21 cellular contexts compared by ENCODE assay signal in genomic region chr2:110977388-110977787, GRCh38.
"Had no signal": no experiment of that assay in that cellular context is flagged by ENCODE, and none has a peak within 500 bp of the region (broad histone marks: within the 10 kb centered on the region; RNA-seq: fewer than 3 reads in every experiment).

No MANE protein-coding gene starts in this region.

- H3K27me3 Mint-ChIP-seq: activated naive CD8-positive, alpha-beta T cell treated with anti-CD3 and anti-CD28 coated beads for 36 hours had no signal

- H3K36me3 Mint-ChIP-seq: activated CD4-positive, alpha-beta memory T cell treated with anti-CD3 and anti-CD28 coated beads for 36 hours; activated naive CD4-positive, alpha-beta T cell treated with anti-CD3 and anti-CD28 coated beads, Interleukin-2, amount 10 ng/mL, durations not matched to agents 7 days and 5 days; activated naive CD8-positive, alpha-beta T cell treated with anti-CD3 and anti-CD28 coated beads for 36 hours had no signal

- H3K4me3 Mint-ChIP-seq: activated CD4-positive, alpha-beta memory T cell treated with anti-CD3 and anti-CD28 coated beads for 36 hours; activated CD4-positive, alpha-beta T cell treated with anti-CD3 and anti-CD28 coated beads, Interleukin-2, amount 10 ng/mL, durations not matched to agents 7 days and 5 days; activated naive CD4-positive, alpha-beta T cell treated with anti-CD3 and anti-CD28 coated beads, Interleukin-2, amount 10 ng/mL, durations not matched to agents 7 days and 5 days; activated naive CD8-positive, alpha-beta T cell treated with anti-CD3 and anti-CD28 coated beads for 36 hours; activated T-cell treated with anti-CD3 and anti-CD28 coated beads, Interleukin-2, amount 50 U/mL, for 4 hours; T-helper 1 cell treated with Interleukin-12 subunit alpha and Interleukin-12 subunit beta and Interleukin-4 antibody, amounts not matched to agents 30 μg/mL and 1 μg/mL, for 36 hours had no signal

- H3K27ac Mint-ChIP-seq: activated CD4-positive, alpha-beta memory T cell treated with anti-CD3 and anti-CD28 coated beads for 36 hours; activated CD4-positive, alpha-beta T cell treated with anti-CD3 and anti-CD28 coated beads, Interleukin-2, amount 10 ng/mL, durations not matched to agents 7 days and 5 days; activated naive CD4-positive, alpha-beta T cell treated with anti-CD3 and anti-CD28 coated beads, Interleukin-2, amount 10 ng/mL, durations not matched to agents 7 days and 5 days; activated naive CD8-positive, alpha-beta T cell treated with anti-CD3 and anti-CD28 coated beads for 36 hours; T-helper 1 cell treated with Interleukin-12 subunit alpha and Interleukin-12 subunit beta and Interleukin-4 antibody, amounts not matched to agents 30 μg/mL and 1 μg/mL, for 36 hours had no signal

- H3K4me1 Mint-ChIP-seq: activated CD4-positive, alpha-beta T cell treated with anti-CD3 and anti-CD28 coated beads, Interleukin-2, amount 10 ng/mL, durations not matched to agents 7 days and 5 days; activated naive CD4-positive, alpha-beta T cell treated with anti-CD3 and anti-CD28 coated beads, Interleukin-2, amount 10 ng/mL, durations not matched to agents 7 days and 5 days; activated naive CD8-positive, alpha-beta T cell treated with anti-CD3 and anti-CD28 coated beads for 36 hours had no signal

- H3K9me3 Mint-ChIP-seq: activated CD4-positive, alpha-beta memory T cell treated with anti-CD3 and anti-CD28 coated beads for 36 hours; activated T-cell treated with anti-CD3 and anti-CD28 coated beads, Interleukin-2, amount 50 U/mL, for 4 hours had no signal

- DNase-seq: activated CD4-positive, alpha-beta memory T cell treated with anti-CD3 and anti-CD28 coated beads for 36 hours; activated CD4-positive, alpha-beta T cell treated with anti-CD3 and anti-CD28 coated beads, Interleukin-2, amount 10 ng/mL, durations not matched to agents 7 days and 5 days; activated CD4-positive, CD25-positive, alpha-beta regulatory T cell; activated CD8-positive, alpha-beta memory T cell treated with anti-CD3 and anti-CD28 coated beads for 24 hours; activated gamma-delta T cell treated with Interleukin-2 at 50 U/mL for 16 hours; activated naive CD4-positive, alpha-beta T cell treated with anti-CD3 and anti-CD28 coated beads, Interleukin-2, amount 10 ng/mL, durations not matched to agents 7 days and 5 days; activated naive CD8-positive, alpha-beta T cell treated with anti-CD3 and anti-CD28 coated beads for 36 hours; activated T-cell treated with anti-CD3 and anti-CD28 coated beads, Interleukin-2, amount 50 U/mL, for 4 hours; brain microvascular endothelial cell; NCI-H1092; NCI-H1417 treated with DMSO at 0.1 percent for 48 hours; NCI-H1694; NCI-H2029; NCI-H2107; NCI-H510A treated with DMSO at 0.1 percent for 48 hours; NCI-H69; NK-92 treated with Interleukin-12 subunit alpha and Interleukin-12 subunit beta, amount 100 ng/mL, for 24 hours; SJCRH30; SK-N-SH; T-helper 9 cell had no signal
